ENCODE assay signal across 16 cellular contexts in genomic region chr6:97322226-97322625, GRCh38. TPM values are rescaled to one million over a fixed set of nuclear protein-coding genes. Genes with fewer than 3 reads are reported as not detected.
DNase-seq lines count a peak whose midpoint lies in the region; ATAC-seq, FAIRE-seq and TF ChIP-seq lines count a peak whose summit lies in the region.
"Had no signal": no experiment of that assay in that cellular context is flagged by ENCODE, and none has a peak within 500 bp of the region (broad histone marks: within the 10 kb centered on the region; RNA-seq: fewer than 3 reads in every experiment).

No MANE protein-coding gene starts in this region.

- H3F3A ChIP-seq in GM23248 (ENCODE audit: insufficient read depth) = peaks cover 14% of the 10 kb centered on the region

- no peaks in the 10 kb centered on the region for H4K20me1 ChIP-seq in GM23248 (ENCODE audit: insufficient read depth)

- H3K9me2 ChIP-seq in GM23248 (ENCODE audit: insufficient read depth) = no peaks in the 10 kb centered on the region

- 50 to 57% methylated on average over 1 of the region's 1 CpG for WGBS in GM23248 (ENCODE audit: low coverage in 1 of 2, low lambda C conversion rate in 2 of 2, missing lambda C conversion rate in 2 of 2), 2 experiments

- ATAC-seq in left lung (no peak), HG03039 (IDR thresholded peaks at IDR 0.05; ENCODE audit: unreplicated experiment) (no peak)

- H3K27me3 ChIP-seq in GM23248 (replicated peaks; ENCODE audit: insufficient read depth) (no peaks in the 10 kb centered on the region), bronchial epithelial cell (ENCODE audit: control insufficient read depth, insufficient read depth, low read length) (no peaks in the 10 kb centered on the region), left lung (no peaks in the 10 kb centered on the region)

- H3K4me3 ChIP-seq in GM23248 = no peak overlapping the region
- no peak overlapping the region for H3K4me3 ChIP-seq in bronchial epithelial cell (ENCODE audit: low read depth, low read length)
- no peak overlapping the region for H3K4me3 ChIP-seq in left lung

- no peak for TF ChIP-seq CTCF in bronchial epithelial cell (IDR thresholded peaks at IDR 0.05; ENCODE audit: insufficient read depth, low read length, severe bottlenecking)
- no peak for TF ChIP-seq CTCF in left lung (IDR thresholded peaks at IDR 0.05)

- in situ Hi-C loops in GM23248 (cut with MboI) = no loop called here

- no peaks in the 10 kb centered on the region for H3K9me3 ChIP-seq in GM23248 (ENCODE audit: low read depth)
- no peaks in the 10 kb centered on the region for H3K9me3 ChIP-seq in left lung

- peak overlapping the region; percentile 1; the same call in 1 of the 2 replicates for H2AFZ ChIP-seq in GM23248

- H3K9ac ChIP-seq in GM23248 = no peak overlapping the region

- no peak overlapping the region for H3K27ac ChIP-seq in GM23248
- H3K27ac ChIP-seq in left lung = no peak overlapping the region
- H3K27ac ChIP-seq: HL-60 had no signal

- intact Hi-C loops in left lung (cut with DNase I) = no loop called here

- H3K79me2 ChIP-seq in GM23248 (ENCODE audit: insufficient read depth) = no peaks in the 10 kb centered on the region

- FAIRE-seq in bronchial epithelial cell (lab: Jason Lieb, UNC) = peak; percentile 7
- FAIRE-seq: A204.1, GM12891, GM19239, H1 had no signal

- peak; percentile 8 for DNase-seq in ELR (ENCODE audit: low read depth)
- peak; percentile 0 for DNase-seq in GM23248
- peak; percentile 40 for DNase-seq in bronchial epithelial cell (ENCODE audit: low read depth)
- peak; percentile 48 for DNase-seq in kidney tubule cell (ENCODE audit: low spot score)
- DNase-seq in left lung = no peak
- no peak for DNase-seq in activated CD8-positive, alpha-beta memory T cell treated with anti-CD3 and anti-CD28 coated beads, Interleukin-2, amount 50 U/mL, for 48 hours
- DNase-seq: C1 segment of cervical spinal cord; Calu3; CD4-positive, alpha-beta T cell; DMS 273 treated with DMSO at 0.1 percent for 48 hours had no signal

- peak overlapping the region; percentile 51 for H3K4me2 ChIP-seq in GM23248 (ENCODE audit: unreplicated experiment)

- H3K4me1 ChIP-seq in GM23248 (ENCODE audit: insufficient read depth) (peaks cover 20% of the 10 kb centered on the region), left lung (no peaks in the 10 kb centered on the region)

- H3K36me3 ChIP-seq in GM23248 (ENCODE audit: low read depth) (no peaks in the 10 kb centered on the region), bronchial epithelial cell (ENCODE audit: control insufficient read depth, insufficient read depth, low read length) (no peaks in the 10 kb centered on the region), left lung (no peaks in the 10 kb centered on the region)

RNA-seq across cellular contexts. Expression of gene MMS22L, which starts 39.2 kb away (rescaled TPM):
- 12.9 and 14.8 TPM in 2 replicates for total RNA-seq in GM23248 (2014; rRNA removed; shearing (Covaris generic))
- polyA plus RNA-seq in GM23248 (2016; fragmentation: Nextera tagmentation; extraction: Ambion mirVana) = 4.1 and 4.2 TPM in 2 replicates
- 4.4 and 8.4 TPM in 2 replicates for total RNA-seq in bronchial epithelial cell
- total RNA-seq in left lung = 10 to 100 TPM; 11.6 to 18.4 TPM

Comparison
In these comparisons a context has a peak if more than half of its experiments do, and no peak if none do; other contexts are left out.
1. DNase-seq: peak in ELR (single experiment), GM23248 (single experiment), bronchial epithelial cell (single experiment) and kidney tubule cell (single experiment); none in left lung (0 of 2) and activated CD8-positive, alpha-beta memory T cell treated with anti-CD3 and anti-CD28 coated beads, Interleukin-2, amount 50 U/mL, for 48 hours (single experiment).